Comparison of ENCODE assay signal across 12 cellular contexts in genomic region chr13:49308104-49308875, GRCh38.
DNase-seq lines count a peak whose midpoint lies in the region; ATAC-seq and TF ChIP-seq lines count a peak whose summit lies in the region.
"Had no signal": no experiment of that assay in that cellular context is flagged by ENCODE, and none has a peak within 500 bp of the region (broad histone marks: within the 10 kb centered on the region; RNA-seq: fewer than 3 reads in every experiment).

No MANE protein-coding gene starts in this region.

- peak; percentile 82 for TF ChIP-seq EP300 in stomach (IDR thresholded peaks at IDR 0.05)

- H3K9me3 ChIP-seq in MG63 (no peaks in the 10 kb centered on the region), lower lobe of right lung (no peaks in the 10 kb centered on the region), stomach (no peaks in the 10 kb centered on the region)

- H3K36me3 ChIP-seq in MG63: no peaks in the 10 kb centered on the region; the same call in 1 of the 2 replicates
- peaks cover 8% of the 10 kb centered on the region for H3K36me3 ChIP-seq in lower lobe of right lung
- H3K36me3 ChIP-seq in stomach: peaks cover 0 to 16% (median 7%) of the 10 kb centered on the region in 4 donors

- H3K4me1 Mint-ChIP-seq in T-helper 2 cell treated with Interferon-gamma antibody and Interleukin-4, amounts not matched to agents 5 μg/mL and 100 μg/mL, for 36 hours (ENCODE audit: low read depth): no peaks in the 10 kb centered on the region

- no peaks in the 10 kb centered on the region for H3K9me3 Mint-ChIP-seq in T-helper 2 cell treated with Interferon-gamma antibody and Interleukin-4, amounts not matched to agents 5 μg/mL and 100 μg/mL, for 36 hours

- H3K36me3 Mint-ChIP-seq in T-helper 2 cell treated with Interferon-gamma antibody and Interleukin-4, amounts not matched to agents 5 μg/mL and 100 μg/mL, for 36 hours (ENCODE audit: low read depth): no peaks in the 10 kb centered on the region

- H3K27ac Mint-ChIP-seq in T-helper 2 cell treated with Interferon-gamma antibody and Interleukin-4, amounts not matched to agents 5 μg/mL and 100 μg/mL, for 36 hours: no peak overlapping the region

- peak; percentile 87 for DNase-seq in MG63
- peak; percentile 53 for DNase-seq in epithelial cell of esophagus (ENCODE audit: low read depth)
- DNase-seq in lower lobe of right lung: peak; percentile 64
- DNase-seq in stomach: peak; percentile 86
- no peak for DNase-seq in T-helper 2 cell treated with Interferon-gamma antibody and Interleukin-4, amounts not matched to agents 5 μg/mL and 100 μg/mL, for 36 hours (ENCODE audit: low spot score)
- no peak for DNase-seq in glomerular visceral epithelial cell (ENCODE audit: extremely low spot score)
- DNase-seq in NCI-H526 treated with DMSO at 0.1 percent for 48 hours (lab: John Stamatoyannopoulos, UW): no peak
- DNase-seq: EL; NCI-H510A; stimulated activated CD4-positive, alpha-beta T cell treated with anti-CD3 and anti-CD28 coated beads, Interleukin-12 subunit alpha, Interleukin-12 subunit beta, amount 100 ng/mL, for 4 hours had no signal

- TF ChIP-seq CTCF in epithelial cell of esophagus (IDR thresholded peaks at IDR 0.05; ENCODE audit: insufficient read depth, low read depth, low read length, missing control alignments) (no peak), lower lobe of right lung (IDR thresholded peaks at IDR 0.05) (no peak), stomach (IDR thresholded peaks at IDR 0.05) (no peak)

- peak overlapping the region; percentile 79 for H3K27ac ChIP-seq in lower lobe of right lung
- H3K27ac ChIP-seq in stomach: peak overlapping the region; percentile 76 to 92 (median 84)

- H3K4me3 Mint-ChIP-seq in T-helper 2 cell treated with Interferon-gamma antibody and Interleukin-4, amounts not matched to agents 5 μg/mL and 100 μg/mL, for 36 hours: no peak overlapping the region

- TF ChIP-seq POLR2A in stomach (IDR thresholded peaks at IDR 0.05): no peak

- H3K4me3 ChIP-seq in MG63 (no peak overlapping the region), epithelial cell of esophagus (ENCODE audit: low read length) (no peak overlapping the region), lower lobe of right lung (no peak overlapping the region), stomach (no peak overlapping the region)

- peak; percentile 87 for ATAC-seq in lower lobe of right lung
- no peak for ATAC-seq in GM18517 (IDR thresholded peaks at IDR 0.05; ENCODE audit: unreplicated experiment)
- ATAC-seq: activated CD4-positive, CD25-positive, alpha-beta regulatory T cell treated with anti-CD3 and anti-CD28 coated beads, Interleukin-2, amount 50 U/mL, for 24 hours had no signal

- WGBS in stomach, 5 donors: 9 to 36% (median 22%) methylated on average over 7 of the region's 7 CpGs

- intact Hi-C loops in lower lobe of right lung (cut with DNase I) (no loop called here), stomach (cut with DNase I; ENCODE audit: low total_unique reads) (no loop called here)

- H3K4me1 ChIP-seq in lower lobe of right lung (peaks cover 41% of the 10 kb centered on the region), stomach (peaks cover 49 to 83% (median 66%) of the 10 kb centered on the region in 4 donors)

- H3K27me3 Mint-ChIP-seq in T-helper 2 cell treated with Interferon-gamma antibody and Interleukin-4, amounts not matched to agents 5 μg/mL and 100 μg/mL, for 36 hours (ENCODE audit: low read depth): no peaks in the 10 kb centered on the region

- H3K27me3 ChIP-seq in MG63 (no peaks in the 10 kb centered on the region), lower lobe of right lung (ENCODE audit: low read depth) (no peaks in the 10 kb centered on the region), stomach (no peaks in the 10 kb centered on the region)

Comparison
In these comparisons a context has a peak if more than half of its experiments do, and no peak if none do; other contexts are left out.
1. DNase-seq: peak in MG63 (single experiment), epithelial cell of esophagus (single experiment), lower lobe of right lung (single experiment) and stomach (single experiment); none in T-helper 2 cell treated with Interferon-gamma antibody and Interleukin-4, amounts not matched to agents 5 μg/mL and 100 μg/mL, for 36 hours (single experiment), glomerular visceral epithelial cell (single experiment) and NCI-H526 treated with DMSO at 0.1 percent for 48 hours (single experiment).